In genomic region chr2:241853651-241854341, GRCh38 we compare ENCODE assay signal across 12 cellular contexts. TPM values are rescaled to one million over a fixed set of nuclear protein-coding genes. Genes with fewer than 3 reads are reported as not detected.
A peak's percentile ranks its signal among the peaks of the same experiment; 100 is the strongest.
DNase-seq lines count a peak whose midpoint lies in the region; ATAC-seq and TF ChIP-seq lines count a peak whose summit lies in the region.
"Had no signal": no experiment of that assay in that cellular context is flagged by ENCODE, and none has a peak within 500 bp of the region (broad histone marks: within the 10 kb centered on the region; RNA-seq: fewer than 3 reads in every experiment).

No MANE protein-coding gene starts in this region.

- H3K18ac ChIP-seq in trophoblast cell (ENCODE audit: low read length) = no peak overlapping the region

- 82 to 88% (median 87%) methylated on average over 21 to 27 of the region's 27 CpGs for WGBS in ovary, 3 donors
- no CpG with 5 or more reads among the region's 27 CpGs for WGBS in trophoblast cell (ENCODE audit: extremely low coverage, insufficient coverage, insufficient read length)

- no peak overlapping the region for H2BK5ac ChIP-seq in trophoblast cell (ENCODE audit: low read depth, low read length, poor library complexity)

- H2BK12ac ChIP-seq in trophoblast cell (ENCODE audit: low read length) = no peak overlapping the region

- H4K8ac ChIP-seq in trophoblast cell (ENCODE audit: low read depth, low read length) = no peak overlapping the region

- TF ChIP-seq EP300 in ovary (IDR thresholded peaks at IDR 0.05) = no peak

- no peaks in the 10 kb centered on the region for H3K27me3 ChIP-seq in ovary
- no peaks in the 10 kb centered on the region for H3K27me3 ChIP-seq in trophoblast cell (ENCODE audit: insufficient read depth, low read length)
- H3K27me3 ChIP-seq: MG63 had no signal

- no peak for TF ChIP-seq CTCF in ovary (IDR thresholded peaks at IDR 0.05)

- ATAC-seq in activated CD4-positive, CD25-positive, alpha-beta regulatory T cell treated with anti-CD3 and anti-CD28 coated beads, Interleukin-2, amount 50 U/mL, for 24 hours = no peak

- no peak overlapping the region for H3K9ac ChIP-seq in trophoblast cell (ENCODE audit: low read length)
- H3K9ac ChIP-seq: GM23248 had no signal

- intact Hi-C loops in ovary (cut with DNase I) = no loop called here

- H3K27ac ChIP-seq in ovary (no peak overlapping the region), trophoblast cell (ENCODE audit: low read depth, low read length) (no peak overlapping the region)
- H3K27ac ChIP-seq: 22Rv1, GM23248, tibial artery had no signal

- H3K4me1 ChIP-seq in ovary (ENCODE audit: insufficient read depth) = no peaks in the 10 kb centered on the region
- no peaks in the 10 kb centered on the region for H3K4me1 ChIP-seq in trophoblast cell (ENCODE audit: control insufficient read depth in 1 of 2, insufficient read depth in 2 of 2, low read length in 2 of 2)

- peak; percentile 29 for DNase-seq in activated CD4-positive, CD25-positive, alpha-beta regulatory T cell treated with anti-CD3 and anti-CD28 coated beads, Interleukin-2, amount 50 U/mL, for 72 hours
- DNase-seq in LHCN-M2 (ENCODE audit: low read depth) = peak; percentile 29
- peak; percentile 17 for DNase-seq in glomerular visceral epithelial cell (ENCODE audit: extremely low spot score)
- peak; percentile 15 to 41 (median 27) for DNase-seq in ovary
- DNase-seq in DMS 273 (lab: John Stamatoyannopoulos, UW; ENCODE audit: unreplicated experiment) = no peak
- DNase-seq in COLO829 (ENCODE audit: low spot score) = no peak
- DNase-seq in trophoblast cell = no peak
- DNase-seq: GM23248, MG63 had no signal

- H3K9me3 ChIP-seq in ovary (no peaks in the 10 kb centered on the region), trophoblast cell (ENCODE audit: insufficient read depth, low read depth, low read length) (peaks cover 3% of the 10 kb centered on the region)
- H3K9me3 ChIP-seq: MG63, tibial artery had no signal

- H3K79me2 ChIP-seq in trophoblast cell (ENCODE audit: control insufficient read depth, insufficient read depth, low read length, poor library complexity) = no peaks in the 10 kb centered on the region

- H3K36me3 ChIP-seq in ovary = no peaks in the 10 kb centered on the region
- H3K36me3 ChIP-seq in trophoblast cell (ENCODE audit: control insufficient read depth in 1 of 2, insufficient read depth in 2 of 2, low read length in 2 of 2) = no peaks in the 10 kb centered on the region
- H3K36me3 ChIP-seq: MG63, tibial artery had no signal

- no peak overlapping the region for H3K4ac ChIP-seq in trophoblast cell (ENCODE audit: low read depth, low read length)

- H3K4me2 ChIP-seq in trophoblast cell (ENCODE audit: low read length) = no peak overlapping the region

- no peak overlapping the region for H4K91ac ChIP-seq in trophoblast cell (ENCODE audit: low read depth, low read length)

- H3K23ac ChIP-seq in trophoblast cell (ENCODE audit: low read length) = no peak overlapping the region

- H2AFZ ChIP-seq in trophoblast cell (ENCODE audit: insufficient read depth, low read length, poor library complexity) = no peak overlapping the region
- H2AFZ ChIP-seq: GM23248 had no signal

- TF ChIP-seq POLR2A in ovary (IDR thresholded peaks at IDR 0.05) = no peak

- no peak overlapping the region for H3K14ac ChIP-seq in trophoblast cell (ENCODE audit: low read length)

- H4K12ac ChIP-seq in trophoblast cell (ENCODE audit: low read depth, low read length) = no peak overlapping the region

- no peaks in the 10 kb centered on the region for H3K79me1 ChIP-seq in trophoblast cell (ENCODE audit: low read length)

- H2BK120ac ChIP-seq in trophoblast cell (ENCODE audit: insufficient read depth, low read length, poor library complexity) = no peak overlapping the region

- no peak overlapping the region for H3K4me3 ChIP-seq in ovary
- no peak overlapping the region for H3K4me3 ChIP-seq in trophoblast cell (ENCODE audit: low read depth, low read length)
- H3K4me3 ChIP-seq: GM23248, MG63, tibial artery had no signal

- H2AK5ac ChIP-seq in trophoblast cell (ENCODE audit: low read length) = no peak overlapping the region

RNA-seq across cellular contexts. Expression of gene PDCD1, which starts 4.9 kb away (rescaled TPM):
- total RNA-seq in LHCN-M2 (2014; rRNA removed) (not detected in 2 replicates), ovary (under 1 TPM in 6 of 7 donors, not detected in 1; 0.13 to 0.57 (median 0.29) TPM)
- polyA plus RNA-seq in LHCN-M2 (2012) = not detected
- polyA plus RNA-seq in ovary = under 1 TPM in 1 of 2 donors, not detected in 1; 0.17 TPM
- not detected in 2 replicates for polyA plus RNA-seq in trophoblast cell (2013)
- total RNA-seq: GM23248 had no signal
- polyA plus RNA-seq: GM23248 had no signal

RNA-seq across cellular contexts. Expression of gene RTP5, which starts 15.7 kb away (rescaled TPM):
- total RNA-seq in LHCN-M2 (2014; rRNA removed) (not detected in 2 replicates), ovary (under 1 TPM in 1 of 7 donors, not detected in 6; 0.10 TPM)
- polyA plus RNA-seq in LHCN-M2 (2012) = not detected
- polyA plus RNA-seq in ovary = not detected
- not detected in 2 replicates for polyA plus RNA-seq in trophoblast cell (2013)
- total RNA-seq: GM23248 had no signal
- polyA plus RNA-seq: GM23248 had no signal

RNA-seq across cellular contexts. Expression of gene NEU4, which starts 44.8 kb away (rescaled TPM):
- not detected in 2 replicates for total RNA-seq in LHCN-M2 (2014; rRNA removed)
- not detected for polyA plus RNA-seq in LHCN-M2 (2012)
- total RNA-seq in ovary = 1 to 10 TPM in 3 of 7 donors, under 1 TPM in 3, not detected in 1; 0.68 to 7.2 (median 0.96) TPM
- polyA plus RNA-seq in ovary = under 1 TPM in 1 of 2 donors, not detected in 1; 0.23 TPM
- polyA plus RNA-seq in trophoblast cell (2013) = 0.11 and 0.19 TPM in 2 replicates
- total RNA-seq: GM23248 had no signal
- polyA plus RNA-seq: GM23248 had no signal

Comparison
In these comparisons a context has a peak if more than half of its experiments do, and no peak if none do; other contexts are left out.
1. DNase-seq: peak in activated CD4-positive, CD25-positive, alpha-beta regulatory T cell treated with anti-CD3 and anti-CD28 coated beads, Interleukin-2, amount 50 U/mL, for 72 hours (single experiment), LHCN-M2 (single experiment), glomerular visceral epithelial cell (single experiment) and ovary (5 of 5); none in DMS 273 (single experiment), COLO829 (single experiment) and trophoblast cell (0 of 2).